ENCODE assay signal across 9 cellular contexts in the genomic region with DNA sequence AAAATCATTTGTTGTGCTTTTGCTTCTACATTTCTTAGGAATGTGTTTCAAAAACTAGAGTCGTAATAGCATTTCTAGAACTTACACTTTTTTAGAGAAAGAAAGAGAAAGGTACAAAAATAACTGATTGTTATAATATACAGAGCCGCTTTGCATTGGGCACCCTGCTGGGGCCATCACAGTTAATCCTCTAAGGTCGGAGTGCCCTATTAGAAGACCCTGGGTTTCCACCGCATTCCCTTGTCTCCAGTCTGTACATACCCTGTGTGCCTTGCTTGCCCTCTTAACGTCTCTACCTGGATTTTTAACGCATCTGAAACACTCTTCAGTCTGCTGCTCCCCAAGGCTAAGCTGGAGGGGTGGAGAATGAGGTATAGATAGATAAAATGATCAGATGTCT. TPM values are rescaled to one million over a fixed set of nuclear protein-coding genes. Genes with fewer than 3 reads are reported as not detected.
A peak's percentile ranks its signal among the peaks of the same experiment; 100 is the strongest.
DNase-seq lines count a peak whose midpoint lies in the region; ATAC-seq, FAIRE-seq and TF ChIP-seq lines count a peak whose summit lies in the region.
"Had no signal": no experiment of that assay in that cellular context is flagged by ENCODE, and none has a peak within 500 bp of the region (broad histone marks: within the 10 kb centered on the region; RNA-seq: fewer than 3 reads in every experiment).

No MANE protein-coding gene starts in this region.

- no peaks in the 10 kb centered on the region for H3K9me3 Mint-ChIP-seq in CD8-positive, alpha-beta memory T cell
- H3K9me3 Mint-ChIP-seq: activated naive CD8-positive, alpha-beta T cell treated with anti-CD3 and anti-CD28 coated beads, Interleukin-2, amount 50 U/mL, for 24 hours had no signal

- no peaks in the 10 kb centered on the region for H3K36me3 ChIP-seq in CD8-positive, alpha-beta memory T cell (ENCODE audit: insufficient read depth, low read length)
- H3K36me3 ChIP-seq in PC-3 (ENCODE audit: low read depth, low read length) (peaks cover 11% of the 10 kb centered on the region; the same call in 1 of the 2 replicates), keratinocyte (ENCODE audit: control insufficient read depth in 2 of 2, extremely low read depth in 1 of 2, insufficient read depth in 2 of 2, low read length in 2 of 2) (peaks cover 2 to 8% of the 10 kb centered on the region in 2 experiments)

- H3K27ac Mint-ChIP-seq in CD8-positive, alpha-beta memory T cell, result peak overlapping the region in 1 of 8 donors; percentile 43
- H3K27ac Mint-ChIP-seq: activated naive CD8-positive, alpha-beta T cell treated with anti-CD3 and anti-CD28 coated beads, Interleukin-2, amount 50 U/mL, for 24 hours had no signal

- no peak overlapping the region for H3K4me3 ChIP-seq in CD8-positive, alpha-beta memory T cell (ENCODE audit: low read length)
- H3K4me3 ChIP-seq in PC-3 (ENCODE audit: low read length) (peak overlapping the region; percentile 85), keratinocyte (ENCODE audit: control insufficient read depth in 2 of 3, extremely low read depth in 1 of 3, insufficient read depth in 2 of 3, low read depth in 1 of 3, low read length in 3 of 3) (peak overlapping the region; percentile 66 to 86 (median 76))

- CTCF ChIA-PET in CD8-positive, alpha-beta memory T cell (lab: Charles Lee), result no interaction called here
- CTCF ChIA-PET in PC-3 (lab: Charles Lee), result no interaction called here

- H3K79me2 ChIP-seq in PC-3 (ENCODE audit: low read length) (peaks cover 39% of the 10 kb centered on the region), keratinocyte (ENCODE audit: control insufficient read depth, insufficient read depth, low read length) (peaks cover 30% of the 10 kb centered on the region)

- H3K4me1 ChIP-seq in CD8-positive, alpha-beta memory T cell (ENCODE audit: insufficient read depth, low read length), result no peaks in the 10 kb centered on the region
- H3K4me1 ChIP-seq in PC-3 (ENCODE audit: insufficient read depth, low read length) (peaks cover 7% of the 10 kb centered on the region; the same call in 1 of the 2 replicates), keratinocyte (ENCODE audit: control insufficient read depth, extremely low read depth, insufficient read depth, low read length) (peaks cover 11% of the 10 kb centered on the region)

- no TSS peak for BruUV-seq in PC-3 (replicated peaks; lab: Mats Ljungman, UMichigan)

- H3K27me3 Mint-ChIP-seq in CD8-positive, alpha-beta memory T cell, result no peaks in the 10 kb centered on the region
- H3K27me3 Mint-ChIP-seq: activated naive CD8-positive, alpha-beta T cell treated with anti-CD3 and anti-CD28 coated beads, Interleukin-2, amount 50 U/mL, for 24 hours had no signal

- no peak for TF ChIP-seq CTCF in PC-3 (conservative IDR thresholded peaks at IDR 0.05; ENCODE audit: low read depth, low read length)
- TF ChIP-seq CTCF in keratinocyte (optimal IDR thresholded peaks at IDR 0.05 in 1 of 3, IDR thresholded peaks at IDR 0.05 in 1 of 3, conservative IDR thresholded peaks at IDR 0.05 in 1 of 3; ENCODE audit: extremely low read depth in 1 of 3, insufficient read depth in 2 of 3, low read length in 3 of 3), result no peak

- no peaks in the 10 kb centered on the region for H3F3A ChIP-seq in PC-3 (ENCODE audit: low read length, unreplicated experiment)

- H2AFZ ChIP-seq in PC-3 (ENCODE audit: low read length) (peak overlapping the region; percentile 93), keratinocyte (ENCODE audit: control insufficient read depth, low read length) (peak overlapping the region; percentile 41)

- FAIRE-seq in keratinocyte (lab: Jason Lieb, UNC), result no peak

- H3K27ac ChIP-seq in CD8-positive, alpha-beta memory T cell (ENCODE audit: low read depth, low read length), result no peak overlapping the region
- H3K27ac ChIP-seq in PC-3 (ENCODE audit: low read length) (peak overlapping the region; percentile 83), keratinocyte (ENCODE audit: control insufficient read depth, insufficient read depth, low read length) (peak overlapping the region; percentile 91)
- H3K27ac ChIP-seq: heart right ventricle had no signal

- peak overlapping the region in 6 of 7 donors; percentile 61 to 83 (median 70) for H3K4me3 Mint-ChIP-seq in CD8-positive, alpha-beta memory T cell

- H4K20me1 ChIP-seq in PC-3 (ENCODE audit: low read length), result no peaks in the 10 kb centered on the region
- H4K20me1 ChIP-seq in keratinocyte (ENCODE audit: control insufficient read depth, extremely low read depth, insufficient read depth, low read length), result no peaks in the 10 kb centered on the region

- H3K27me3 ChIP-seq in CD8-positive, alpha-beta memory T cell (ENCODE audit: insufficient read depth, low read length, poor library complexity, severe bottlenecking), result no peaks in the 10 kb centered on the region
- no peaks in the 10 kb centered on the region for H3K27me3 ChIP-seq in PC-3 (ENCODE audit: low read length)
- H3K27me3 ChIP-seq in keratinocyte (ENCODE audit: control insufficient read depth, extremely low read depth, insufficient read depth, low read length), result no peaks in the 10 kb centered on the region

- no peaks in the 10 kb centered on the region for H3K9me2 ChIP-seq in PC-3 (replicated peaks; ENCODE audit: low read length)

- intact Hi-C loops in PC-3 (cut with micrococcal nuclease), result no loop called here

- H3K9ac ChIP-seq in PC-3 (ENCODE audit: low read length) (peak overlapping the region; percentile 88), keratinocyte (ENCODE audit: control insufficient read depth, extremely low read depth, insufficient read depth, low read length) (peak overlapping the region; percentile 95)

- POLR2A ChIA-PET in CD8-positive, alpha-beta memory T cell (lab: Charles Lee), result interaction anchor here (0.6 kb wide), 1 partner anchor 1153 kb away, joined by 4 read pairs; no protein-coding TSS in a partner anchor
- POLR2A ChIA-PET in PC-3 (lab: Charles Lee; ENCODE audit: unreplicated experiment), result no interaction called here

- dilution Hi-C loops in keratinocyte (cut with MboI; ENCODE audit: extremely low pct_ligation_motif_present, low sequenced_read_pairs), result no loop called here

- peaks cover 7 to 13% (median 11%) of the 10 kb centered on the region in 3 donors for H3K4me1 Mint-ChIP-seq in CD8-positive, alpha-beta memory T cell

- ATAC-seq in PC-3, result no peak
- ATAC-seq in GM19035 (IDR thresholded peaks at IDR 0.05; ENCODE audit: unreplicated experiment), result no peak
- ATAC-seq: activated naive CD8-positive, alpha-beta T cell treated with anti-CD3 and anti-CD28 coated beads, Interleukin-2, amount 50 U/mL, for 24 hours had no signal

- H3K36me3 Mint-ChIP-seq in CD8-positive, alpha-beta memory T cell, result peaks cover 0 to 16% (median 6%) of the 10 kb centered on the region in 3 donors

- H3K4me2 ChIP-seq in PC-3 (ENCODE audit: low read length) (peak overlapping the region; percentile 95), keratinocyte (ENCODE audit: control insufficient read depth, extremely low read depth, insufficient read depth, low read depth, low read length) (peak overlapping the region; percentile 90)

- no peak for DNase-seq in CD8-positive, alpha-beta memory T cell
- DNase-seq in PC-3 (no peak), keratinocyte (ENCODE audit: low read depth, low spot score) (no peak), cortex of kidney (lab: John Stamatoyannopoulos, UW) (no peak), GDM1 (lab: John Stamatoyannopoulos, UW) (no peak)
- DNase-seq: activated naive CD8-positive, alpha-beta T cell treated with anti-CD3 and anti-CD28 coated beads, Interleukin-2, amount 50 U/mL, for 24 hours; heart right ventricle; IMR-90 had no signal

- H3K9me3 ChIP-seq in CD8-positive, alpha-beta memory T cell (ENCODE audit: low read length), result no peaks in the 10 kb centered on the region
- no peaks in the 10 kb centered on the region for H3K9me3 ChIP-seq in PC-3 (ENCODE audit: low read length)
- H3K9me3 ChIP-seq in keratinocyte (ENCODE audit: control insufficient read depth, low read depth, low read length), result no peaks in the 10 kb centered on the region
- H3K9me3 ChIP-seq: heart right ventricle had no signal

- no peaks in the 10 kb centered on the region for H3K9me1 ChIP-seq in keratinocyte (ENCODE audit: control insufficient read depth, extremely low read depth, insufficient read depth, low read length)

RNA-seq across cellular contexts. Expression of a gene that starts 1.3 kb away (rescaled TPM):
- total RNA-seq in CD8-positive, alpha-beta memory T cell, result under 1 TPM; 0.39 to 0.40 TPM
- polyA plus RNA-seq in CD8-positive, alpha-beta memory T cell, result 1.4 TPM
- 12.5 and 15.4 TPM in 2 replicates for total RNA-seq in PC-3 (2014; rRNA removed)
- 16.7 to 20.2 TPM (median 17.6 TPM) in 3 replicates for polyA plus RNA-seq in keratinocyte
- polyA plus RNA-seq in keratinocyte (2011; ENCODE audit: low read depth), result 14.7 TPM
- polyA plus RNA-seq in keratinocyte (2011; cell fraction: cytosol; rRNA removed), result 11.1 and 14.9 TPM in 2 replicates
- 26.0 and 31.5 TPM in 2 replicates for polyA plus RNA-seq in keratinocyte (2011; cell fraction: nucleus; rRNA removed)
- 13.4 and 14.0 TPM in 2 replicates for polyA plus RNA-seq in keratinocyte (2012; ENCODE audit: low replicate concordance)
- polyA minus RNA-seq in keratinocyte, result 15.6 to 47.5 TPM (median 35.0 TPM) in 3 replicates
- polyA minus RNA-seq in keratinocyte (2011; cell fraction: cytosol; rRNA and poly(A)+ RNA removed), result 22.8 TPM
- 31.4 and 44.6 TPM in 2 replicates for polyA minus RNA-seq in keratinocyte (2011; cell fraction: nucleus; rRNA and poly(A)+ RNA removed)

RNA-seq across cellular contexts. Expression of a gene that starts 46.6 kb away (rescaled TPM):
- 10 to 100 TPM; 27.6 to 28.4 TPM for total RNA-seq in CD8-positive, alpha-beta memory T cell
- 26.5 TPM for polyA plus RNA-seq in CD8-positive, alpha-beta memory T cell
- total RNA-seq in PC-3 (2014; rRNA removed), result 13.5 TPM in 2 replicates
- polyA plus RNA-seq in keratinocyte, result 13.4 to 23.0 TPM (median 22.8 TPM) in 3 replicates
- polyA plus RNA-seq in keratinocyte (2011; ENCODE audit: low read depth), result 10.6 TPM
- polyA plus RNA-seq in keratinocyte (2011; cell fraction: cytosol; rRNA removed), result 10.8 and 18.5 TPM in 2 replicates
- polyA plus RNA-seq in keratinocyte (2011; cell fraction: nucleus; rRNA removed), result 18.7 and 19.2 TPM in 2 replicates
- polyA plus RNA-seq in keratinocyte (2012; ENCODE audit: low replicate concordance), result 14.4 and 15.4 TPM in 2 replicates
- 10.4 to 19.7 TPM (median 16.8 TPM) in 3 replicates for polyA minus RNA-seq in keratinocyte
- 11.9 TPM for polyA minus RNA-seq in keratinocyte (2011; cell fraction: cytosol; rRNA and poly(A)+ RNA removed)
- polyA minus RNA-seq in keratinocyte (2011; cell fraction: nucleus; rRNA and poly(A)+ RNA removed), result 14.1 and 24.3 TPM in 2 replicates

RNA-seq across cellular contexts. Expression of a gene that starts 46.9 kb away (rescaled TPM):
- 100 to 1,000 TPM; 104 to 108 TPM for total RNA-seq in CD8-positive, alpha-beta memory T cell
- 90.9 TPM for polyA plus RNA-seq in CD8-positive, alpha-beta memory T cell
- 25.3 and 37.4 TPM in 2 replicates for total RNA-seq in PC-3 (2014; rRNA removed)
- polyA plus RNA-seq in keratinocyte, result 21.3 to 60.3 TPM (median 27.3 TPM) in 3 replicates
- polyA plus RNA-seq in keratinocyte (2011; ENCODE audit: low read depth), result 60.9 TPM
- polyA plus RNA-seq in keratinocyte (2011; cell fraction: cytosol; rRNA removed), result 26.2 and 58.6 TPM in 2 replicates
- 17.1 and 21.9 TPM in 2 replicates for polyA plus RNA-seq in keratinocyte (2011; cell fraction: nucleus; rRNA removed)
- polyA plus RNA-seq in keratinocyte (2012; ENCODE audit: low replicate concordance), result 34.6 and 80.5 TPM in 2 replicates
- 1.6 to 20.2 TPM (median 4.8 TPM) in 3 replicates for polyA minus RNA-seq in keratinocyte
- polyA minus RNA-seq in keratinocyte (2011; cell fraction: cytosol; rRNA and poly(A)+ RNA removed), result 10.4 TPM
- polyA minus RNA-seq in keratinocyte (2011; cell fraction: nucleus; rRNA and poly(A)+ RNA removed), result 0.74 and 8.5 TPM in 2 replicates

RNA-seq across cellular contexts. Expression of a gene that starts 46.9 kb away (rescaled TPM):
- total RNA-seq in CD8-positive, alpha-beta memory T cell, result 10 to 100 TPM; 70.2 to 70.5 TPM
- 95.0 TPM for polyA plus RNA-seq in CD8-positive, alpha-beta memory T cell
- total RNA-seq in PC-3 (2014; rRNA removed), result 61.3 and 61.6 TPM in 2 replicates
- polyA plus RNA-seq in keratinocyte, result 167 to 237 TPM (median 187 TPM) in 3 replicates
- 164 TPM for polyA plus RNA-seq in keratinocyte (2011; ENCODE audit: low read depth)
- 230 and 415 TPM in 2 replicates for polyA plus RNA-seq in keratinocyte (2011; cell fraction: cytosol; rRNA removed)
- polyA plus RNA-seq in keratinocyte (2011; cell fraction: nucleus; rRNA removed), result 141 and 170 TPM in 2 replicates
- 98.4 and 99.6 TPM in 2 replicates for polyA plus RNA-seq in keratinocyte (2012; ENCODE audit: low replicate concordance)
- 34.4 to 120 TPM (median 68.7 TPM) in 3 replicates for polyA minus RNA-seq in keratinocyte
- 73.7 TPM for polyA minus RNA-seq in keratinocyte (2011; cell fraction: cytosol; rRNA and poly(A)+ RNA removed)
- 19.2 and 34.1 TPM in 2 replicates for polyA minus RNA-seq in keratinocyte (2011; cell fraction: nucleus; rRNA and poly(A)+ RNA removed)
